Comparison of ENCODE assay signal across 1 cellular context in the genomic region with DNA sequence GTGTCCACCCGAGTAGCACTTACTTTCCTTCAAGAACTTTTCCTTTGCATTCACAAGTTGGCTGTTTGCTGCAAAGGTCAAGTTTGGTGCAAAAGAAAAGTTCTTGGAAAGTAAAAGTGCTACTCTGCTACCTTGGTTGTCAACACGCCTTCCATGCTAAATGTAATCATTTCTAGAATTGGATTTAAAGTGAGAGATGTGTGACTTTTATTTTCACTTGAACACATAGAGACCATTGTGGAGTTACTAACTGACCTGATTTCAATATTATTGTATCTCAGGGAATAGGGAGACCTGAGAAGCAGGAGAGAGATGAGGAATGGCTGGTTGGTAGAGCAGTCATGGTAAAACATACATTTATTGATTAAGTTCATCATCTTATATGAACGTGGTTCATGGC.
A peak's percentile ranks its signal among the peaks of the same experiment; 100 is the strongest.
TF ChIP-seq lines count a peak whose summit lies in the region.

No MANE protein-coding gene starts in this region.

TF ChIP-seq in GM12878, 131 proteins besides CTCF, POLR2A, EP300 and RAD21:
- no peak for TF ChIP-seq POLR2AphosphoS5 (IDR thresholded peaks at IDR 0.05; ENCODE audit: low read length)
- peak; percentile 29; the same call in 1 of the 2 replicates for TF ChIP-seq JUNB (IDR thresholded peaks at IDR 0.05)
- no peak for TF ChIP-seq EGR1 (IDR thresholded peaks at IDR 0.05; ENCODE audit: borderline replicate concordance in 1 of 2, low read depth in 2 of 2, low read length in 2 of 2)
- TF ChIP-seq CBFB (IDR thresholded peaks at IDR 0.05; ENCODE audit: low read depth): no peak
